In the genomic region with DNA sequence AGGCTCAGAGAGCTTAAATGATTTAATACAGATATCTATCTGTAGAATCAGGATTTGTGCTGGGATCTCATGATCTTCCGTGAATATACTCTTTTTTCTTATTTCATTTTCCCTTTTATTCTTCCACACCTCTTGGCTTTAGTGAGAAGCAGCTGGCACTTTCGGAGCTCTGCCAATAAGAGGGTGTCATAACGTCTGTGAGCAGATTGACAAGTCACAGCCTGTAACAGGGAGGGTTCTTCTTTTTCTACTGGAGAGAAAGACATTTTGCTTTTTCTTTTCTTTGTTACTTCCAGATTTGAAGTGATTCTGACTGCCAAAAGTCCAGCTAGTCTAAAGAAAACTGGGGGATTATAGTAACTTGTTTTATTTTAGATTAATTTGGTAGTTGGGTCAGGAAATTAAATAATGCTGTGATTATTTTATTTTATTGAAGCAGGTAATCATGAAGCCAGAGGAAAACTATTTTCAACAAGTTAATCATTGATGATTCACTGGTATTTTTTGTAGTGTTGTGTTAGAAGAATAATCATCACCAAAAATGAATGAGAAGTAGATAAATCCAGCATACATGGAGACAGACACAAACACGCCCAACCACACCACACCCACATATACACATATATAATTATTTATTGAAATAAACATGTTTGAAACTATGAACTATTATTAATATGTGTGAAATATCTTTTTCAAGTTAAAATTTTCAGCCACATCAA, we compare ENCODE assay signal across 13 cellular contexts.
DNase-seq lines count a peak whose midpoint lies in the region; ATAC-seq and TF ChIP-seq lines count a peak whose summit lies in the region.
"Had no signal": no experiment of that assay in that cellular context is flagged by ENCODE, and none has a peak within 500 bp of the region (broad histone marks: within the 10 kb centered on the region; RNA-seq: fewer than 3 reads in every experiment).

No MANE protein-coding gene starts in this region.

- intact Hi-C loops in gastrocnemius medialis (cut with DNase I; ENCODE audit: low total_unique reads), result no loop called here

- POLR2A ChIA-PET in RWPE1 (lab: Yijun Ruan, JAX; ENCODE audit: low non-redundant PET), result no interaction called here

- H3K27ac ChIP-seq in RWPE1 (peak overlapping the region; percentile 100), gastrocnemius medialis (peak overlapping the region in 2 of 4 donors; percentile 29 to 30)
- H3K27ac ChIP-seq: C4-2B, tibial nerve, VCaP had no signal

- peaks cover 0 to under 1% (median 0%) of the 10 kb centered on the region in 3 donors for H3K9me3 ChIP-seq in gastrocnemius medialis
- H3K9me3 ChIP-seq: tibial nerve had no signal

- in situ Hi-C loops in gastrocnemius medialis (cut with MboI; ENCODE audit: low sequenced_read_pairs in 4 of 4), result no loop called here

- H3K4me1 ChIP-seq in gastrocnemius medialis, result peaks cover 0 to 11% of the 10 kb centered on the region in 2 donors
- H3K4me1 ChIP-seq: tibial nerve had no signal

- no peaks in the 10 kb centered on the region for H3K36me3 ChIP-seq in gastrocnemius medialis
- H3K36me3 ChIP-seq: tibial nerve had no signal

- TF ChIP-seq POLR2A in gastrocnemius medialis (IDR thresholded peaks at IDR 0.05) (no peak), erythroblast (IDR thresholded peaks at IDR 0.05; ENCODE audit: low read length) (no peak)

- ATAC-seq in gastrocnemius medialis (peak; percentile 87 to 97), HG02678 (IDR thresholded peaks at IDR 0.05; ENCODE audit: unreplicated experiment) (no peak), GM19395 (IDR thresholded peaks at IDR 0.05; ENCODE audit: unreplicated experiment) (no peak)

- peak; percentile 92 for DNase-seq in LHCN-M2 (ENCODE audit: low read depth)
- DNase-seq in RWPE1 (ENCODE audit: low spot score), result peak; percentile 91
- DNase-seq in fibroblast of pulmonary artery (ENCODE audit: low read depth), result peak; percentile 45
- DNase-seq in gastrocnemius medialis, result peak; percentile 36 to 66
- no peak for DNase-seq in erythroblast (lab: John Stamatoyannopoulos, UW)
- DNase-seq in GM19240 (ENCODE audit: insufficient read length, low spot score), result no peak
- DNase-seq: activated gamma-delta T cell; stimulated activated CD8-positive, alpha-beta memory T cell treated with anti-CD3 and anti-CD28 coated beads, Interleukin-4, amount 100 ng/mL, for 48 hours had no signal

- no peak overlapping the region for H3K4me3 ChIP-seq in fibroblast of pulmonary artery (replicated peaks; ENCODE audit: low read depth, low read length)
- H3K4me3 ChIP-seq in gastrocnemius medialis, result peak overlapping the region in 1 of 4 donors; percentile 14
- H3K4me3 ChIP-seq: tibial nerve had no signal

- no peaks in the 10 kb centered on the region for H3K27me3 ChIP-seq in gastrocnemius medialis
- H3K27me3 ChIP-seq: tibial nerve had no signal

- CTCF ChIA-PET in RWPE1 (lab: Yijun Ruan, JAX), result interaction anchor here (0.9 kb wide), 1 partner anchor 138 kb away, joined by 7 read pairs; no protein-coding TSS in a partner anchor

- TF ChIP-seq CTCF in RWPE1 (conservative IDR thresholded peaks at IDR 0.05; ENCODE audit: low read depth), result no peak
- no peak for TF ChIP-seq CTCF in fibroblast of pulmonary artery (IDR thresholded peaks at IDR 0.05; ENCODE audit: low read length, missing control alignments)
- no peak for TF ChIP-seq CTCF in gastrocnemius medialis (IDR thresholded peaks at IDR 0.05 in 4 of 5, conservative IDR thresholded peaks at IDR 0.05 in 1 of 5)

Comparison
In these comparisons a context has a peak if more than half of its experiments do, and no peak if none do; other contexts are left out.
1. DNase-seq: peak in LHCN-M2 (single experiment), RWPE1 (single experiment), fibroblast of pulmonary artery (single experiment) and gastrocnemius medialis (2 of 2); none in erythroblast (0 of 2) and GM19240 (single experiment).
2. ATAC-seq: peak in gastrocnemius medialis (2 of 2); none in HG02678 (single experiment) and GM19395 (single experiment).